ENCODE assay signal across 12 cellular contexts in genomic region chr17:66300956-66301355, GRCh38. TPM values are rescaled to one million over a fixed set of nuclear protein-coding genes. Genes with fewer than 3 reads are reported as not detected.
DNase-seq lines count a peak whose midpoint lies in the region; ATAC-seq and TF ChIP-seq lines count a peak whose summit lies in the region.
"Had no signal": no experiment of that assay in that cellular context is flagged by ENCODE, and none has a peak within 500 bp of the region (broad histone marks: within the 10 kb centered on the region; RNA-seq: fewer than 3 reads in every experiment).

No MANE protein-coding gene starts in this region.

- no peak for TF ChIP-seq POLR2A in sigmoid colon (IDR thresholded peaks at IDR 0.05)
- TF ChIP-seq POLR2A in ovary (IDR thresholded peaks at IDR 0.05) = no peak

- H3K36me3 ChIP-seq in SU-DHL-6 (ENCODE audit: low read length) (peaks cover 9% of the 10 kb centered on the region), skeletal muscle satellite cell (ENCODE audit: insufficient read depth, low read length) (no peaks in the 10 kb centered on the region), sigmoid colon (no peaks in the 10 kb centered on the region), ovary (no peaks in the 10 kb centered on the region)
- H3K36me3 ChIP-seq: BE2C, gastrocnemius medialis had no signal

- H3K27ac Mint-ChIP-seq in activated naive CD4-positive, alpha-beta T cell treated with anti-CD3 and anti-CD28 coated beads, Interleukin-2, amount 10 ng/mL, durations not matched to agents 7 days and 5 days = no peak overlapping the region

- intact Hi-C loops in sigmoid colon (cut with DNase I) (loop anchor here (5.0 to 10.0 kb wide), 7 partner anchors 46 to 371 kb away; no protein-coding TSS in a partner anchor), ovary (cut with DNase I) (loop anchor here in 2 of 4 donors (5.0 to 10.0 kb wide), 2 partner anchors 244 to 271 kb away; no protein-coding TSS in a partner anchor)

- WGBS in sigmoid colon, 2 donors = 78 to 80% methylated on average over 8 of the region's 8 CpGs
- WGBS in ovary, 3 donors = 83 to 88% (median 85%) methylated on average over 8 of the region's 8 CpGs

- no peaks in the 10 kb centered on the region for H3K9me3 Mint-ChIP-seq in activated naive CD4-positive, alpha-beta T cell treated with anti-CD3 and anti-CD28 coated beads, Interleukin-2, amount 10 ng/mL, durations not matched to agents 7 days and 5 days
- H3K9me3 Mint-ChIP-seq: activated naive CD4-positive, alpha-beta T cell treated with anti-CD3 and anti-CD28 coated beads, Interleukin-2, amount 50 U/mL, for 72 hours; dendritic cell treated with granulocyte-macrophage colony-stimulating factor and Interleukin-4, amounts not matched to agents 40 ng/mL and 50 ng/mL, for 4 days had no signal

- peaks cover 13% of the 10 kb centered on the region for H3K27me3 Mint-ChIP-seq in activated naive CD4-positive, alpha-beta T cell treated with anti-CD3 and anti-CD28 coated beads, Interleukin-2, amount 10 ng/mL, durations not matched to agents 7 days and 5 days

- H3K4me1 Mint-ChIP-seq in activated naive CD4-positive, alpha-beta T cell treated with anti-CD3 and anti-CD28 coated beads, Interleukin-2, amount 10 ng/mL, durations not matched to agents 7 days and 5 days = peaks cover 38% of the 10 kb centered on the region

- H3F3A ChIP-seq in SU-DHL-6 (ENCODE audit: insufficient read depth) = peaks cover 17% of the 10 kb centered on the region; the same call in 1 of the 2 replicates

- H3K4me3 ChIP-seq in SU-DHL-6 (ENCODE audit: insufficient read depth, low read length, poor library complexity, severe bottlenecking) (peak overlapping the region; percentile 97), skeletal muscle satellite cell (ENCODE audit: low read length) (peak overlapping the region; percentile 92), sigmoid colon (peak overlapping the region in 1 of 4 donors; percentile 90), ovary (no peak overlapping the region)

- CTCF ChIA-PET in activated naive CD4-positive, alpha-beta T cell treated with anti-CD3 and anti-CD28 coated beads, Interleukin-2, amount 10 ng/mL, durations not matched to agents 7 days and 5 days (lab: Charles Lee) = interaction anchor here (0.7 to 1.7 kb wide), 4 partner anchors 13 to 369 kb away, joined by 3 to 4 read pairs (median 4); no protein-coding TSS in a partner anchor

- ATAC-seq in GM18907 (IDR thresholded peaks at IDR 0.05; ENCODE audit: unreplicated experiment) = no peak
- ATAC-seq: activated naive CD4-positive, alpha-beta T cell treated with anti-CD3 and anti-CD28 coated beads, Interleukin-2, amount 50 U/mL, for 72 hours; gastrocnemius medialis had no signal

- no peak overlapping the region for H2AFZ ChIP-seq in SU-DHL-6 (ENCODE audit: low read depth, low read length, severe bottlenecking)

- H3K4me2 ChIP-seq in SU-DHL-6 (ENCODE audit: low read depth, low read length, poor library complexity, severe bottlenecking) (peak overlapping the region; percentile 68), skeletal muscle satellite cell (ENCODE audit: low read length) (peak overlapping the region; percentile 92)

- H3K27ac ChIP-seq in SU-DHL-6 (ENCODE audit: low read depth, low read length) (no peak overlapping the region), sigmoid colon (no peak overlapping the region), ovary (no peak overlapping the region)

- peaks cover 4% of the 10 kb centered on the region; the same call in 1 of the 2 replicates for H4K20me1 ChIP-seq in SU-DHL-6 (ENCODE audit: low read depth, low read length)

- H3K36me3 Mint-ChIP-seq in activated naive CD4-positive, alpha-beta T cell treated with anti-CD3 and anti-CD28 coated beads, Interleukin-2, amount 10 ng/mL, durations not matched to agents 7 days and 5 days = peaks cover 25% of the 10 kb centered on the region

- TF ChIP-seq CTCF in SU-DHL-6 (IDR thresholded peaks at IDR 0.05; ENCODE audit: insufficient read depth, low read length, poor library complexity, severe bottlenecking) = no peak
- no peak for TF ChIP-seq CTCF in sigmoid colon (IDR thresholded peaks at IDR 0.05)
- no peak for TF ChIP-seq CTCF in ovary (IDR thresholded peaks at IDR 0.05)

- no peaks in the 10 kb centered on the region for H3K9me2 ChIP-seq in SU-DHL-6 (replicated peaks; ENCODE audit: insufficient read depth, low read length)

- peaks cover 36% of the 10 kb centered on the region for H3K4me1 ChIP-seq in skeletal muscle satellite cell (ENCODE audit: control insufficient read depth, insufficient read depth, low read length)
- H3K4me1 ChIP-seq in sigmoid colon = peaks cover 0 to 22% (median 14%) of the 10 kb centered on the region in 4 donors
- H3K4me1 ChIP-seq in ovary (ENCODE audit: insufficient read depth) = peaks cover 6% of the 10 kb centered on the region

- no peak for DNase-seq in activated naive CD4-positive, alpha-beta T cell treated with anti-CD3 and anti-CD28 coated beads, Interleukin-2, amount 10 ng/mL, durations not matched to agents 7 days and 5 days
- no peak for DNase-seq in activated naive CD4-positive, alpha-beta T cell treated with Interleukin-2 at 50 U/mL for 16 hours
- DNase-seq in fibroblast of gingiva (ENCODE audit: low read depth) = peak; percentile 45
- DNase-seq in sigmoid colon = no peak
- DNase-seq in ovary = no peak
- DNase-seq: BE2C, gastrocnemius medialis had no signal

- H3K9ac ChIP-seq in SU-DHL-6 (ENCODE audit: low read length) = no peak overlapping the region
- no peak overlapping the region for H3K9ac ChIP-seq in skeletal muscle satellite cell (ENCODE audit: low read depth, low read length)

- H3K79me2 ChIP-seq in SU-DHL-6 (ENCODE audit: insufficient read depth, low read length) = peaks cover 45% of the 10 kb centered on the region

- H3K27me3 ChIP-seq in SU-DHL-6 (ENCODE audit: low read length) (no peaks in the 10 kb centered on the region), skeletal muscle satellite cell (ENCODE audit: control insufficient read depth, insufficient read depth, low read length) (no peaks in the 10 kb centered on the region), sigmoid colon (no peaks in the 10 kb centered on the region), ovary (no peaks in the 10 kb centered on the region)
- H3K27me3 ChIP-seq: gastrocnemius medialis had no signal

- TF ChIP-seq EP300 in sigmoid colon (IDR thresholded peaks at IDR 0.05) (no peak), ovary (IDR thresholded peaks at IDR 0.05) (no peak)

- H3K9me3 ChIP-seq in SU-DHL-6 (ENCODE audit: insufficient read depth, low read length) (no peaks in the 10 kb centered on the region), skeletal muscle satellite cell (replicated peaks; ENCODE audit: low read length) (no peaks in the 10 kb centered on the region), sigmoid colon (no peaks in the 10 kb centered on the region), ovary (no peaks in the 10 kb centered on the region)
- H3K9me3 ChIP-seq: BE2C, gastrocnemius medialis had no signal

- peak overlapping the region; percentile 85 for H3K4me3 Mint-ChIP-seq in activated naive CD4-positive, alpha-beta T cell treated with anti-CD3 and anti-CD28 coated beads, Interleukin-2, amount 10 ng/mL, durations not matched to agents 7 days and 5 days

RNA-seq across cellular contexts. Expression of gene PRKCA, which starts 1.5 kb away (rescaled TPM):
- 26.0 and 31.9 TPM in 2 replicates for total RNA-seq in skeletal muscle satellite cell (2012; rRNA removed)
- total RNA-seq in sigmoid colon = 10 to 100 TPM; 42.6 to 58.4 (median 52.0) TPM
- polyA plus RNA-seq in sigmoid colon = 1 to 10 TPM; 6.6 to 9.7 (median 7.9) TPM
- total RNA-seq in ovary = 10 to 100 TPM; 22.3 to 67.6 (median 45.0) TPM
- polyA plus RNA-seq in ovary = 10 to 100 TPM in 1 of 2 donors, 1 to 10 TPM in 1; 9.1 to 34.4 TPM
